1 cellular context compared by ENCODE assay signal in the genomic region with DNA sequence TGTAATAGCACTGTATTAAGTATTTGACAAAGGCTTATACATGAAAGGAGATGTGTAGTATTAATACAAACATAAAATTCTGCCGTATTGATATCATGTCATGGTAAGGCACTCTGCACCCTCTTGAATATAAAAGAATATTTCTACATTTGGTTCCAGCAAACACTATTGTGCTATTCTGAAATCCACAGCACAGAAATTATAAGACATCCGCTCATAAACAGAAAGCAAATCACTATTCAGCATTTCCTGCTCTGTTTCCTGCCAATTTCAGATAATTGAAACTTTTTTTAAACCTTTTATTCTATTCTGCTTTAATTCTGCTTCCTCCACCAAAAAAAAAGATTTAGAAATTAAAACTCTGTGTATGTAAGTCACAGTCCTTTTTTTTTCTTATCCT.
TF ChIP-seq lines count a peak whose summit lies in the region.

No MANE protein-coding gene starts in this region.

TF ChIP-seq in endothelial cell of umbilical vein, 7 proteins besides CTCF, POLR2A, EP300 and RAD21:
- TF ChIP-seq FOS (IDR thresholded peaks at IDR 0.05; ENCODE audit: borderline replicate concordance, insufficient read depth, low read length) (no peak), MYC (IDR thresholded peaks at IDR 0.05; ENCODE audit: low read depth, low read length) (no peak), POLR2AphosphoS5 (IDR thresholded peaks at IDR 0.05; ENCODE audit: insufficient read depth, low read depth, low read length) (no peak), GATA2 (IDR thresholded peaks at IDR 0.05; ENCODE audit: insufficient read depth, insufficient read length, low read depth, low read length) (no peak), EZH2 (IDR thresholded peaks at IDR 0.05; ENCODE audit: borderline replicate concordance, low read depth, low read length, severe bottlenecking) (no peak), JUN (IDR thresholded peaks at IDR 0.05; ENCODE audit: borderline replicate concordance, insufficient read depth, insufficient read length, low read depth) (no peak)
- TF ChIP-seq, protein P1, sequence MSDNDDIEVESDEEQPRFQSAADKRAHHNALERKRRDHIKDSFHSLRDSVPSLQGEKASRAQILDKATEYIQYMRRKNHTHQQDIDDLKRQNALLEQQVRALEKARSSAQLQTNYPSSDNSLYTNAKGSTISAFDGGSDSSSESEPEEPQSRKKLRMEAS (IDR thresholded peaks at IDR 0.05; ENCODE audit: insufficient read depth, insufficient read length), result no peak
